ENCODE assay signal across 17 cellular contexts in the genomic region with DNA sequence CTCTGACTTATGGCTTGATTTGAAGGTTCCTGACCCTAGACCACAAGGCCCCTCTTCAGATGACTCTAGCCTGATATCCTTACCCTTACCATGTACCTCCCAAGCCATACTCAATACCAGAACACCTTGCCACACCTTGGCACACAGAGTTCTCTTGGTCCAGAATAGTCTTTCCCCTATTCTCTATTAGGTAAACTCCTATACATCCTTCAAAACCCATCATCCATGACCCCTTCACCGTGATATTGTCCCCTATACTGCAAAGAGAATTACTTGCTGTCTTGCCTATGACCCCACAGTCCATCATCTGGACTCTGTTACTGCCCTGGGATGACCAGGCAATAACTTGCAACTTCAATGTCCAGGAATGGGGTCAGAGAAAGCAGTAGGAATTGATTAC. TPM values are rescaled to one million over a fixed set of nuclear protein-coding genes. Genes with fewer than 3 reads are reported as not detected.
A peak's percentile ranks its signal among the peaks of the same experiment; 100 is the strongest.
DNase-seq lines count a peak whose midpoint lies in the region; ATAC-seq, FAIRE-seq and TF ChIP-seq lines count a peak whose summit lies in the region.
"Had no signal": no experiment of that assay in that cellular context is flagged by ENCODE, and none has a peak within 500 bp of the region (broad histone marks: within the 10 kb centered on the region; RNA-seq: fewer than 3 reads in every experiment).

No MANE protein-coding gene starts in this region.

- no peak for DNase-seq in HTR-8/SVneo (ENCODE audit: insufficient read length, low spot score)
- DNase-seq in adrenal gland: no peak
- DNase-seq in nephron progenitor cell: no peak
- no peak for DNase-seq in NCI-H510A treated with DMSO at 0.1 percent for 48 hours (lab: John Stamatoyannopoulos, UW)
- DNase-seq in sigmoid colon: no peak
- DNase-seq: Calu3; CD4-positive, alpha-beta memory T cell; COR-L47; DMS53; DMS79 treated with DMSO at 0.1 percent for 48 hours; GF-D8; GOT3 had no signal

- H3K4me3 Mint-ChIP-seq in nephron progenitor cell: no peak overlapping the region

- H3K36me3 Mint-ChIP-seq in nephron progenitor cell (ENCODE audit: low read depth): peaks cover 65% of the 10 kb centered on the region
- H3K36me3 Mint-ChIP-seq: CD4-positive, alpha-beta memory T cell had no signal

- no peaks in the 10 kb centered on the region for H3K4me1 Mint-ChIP-seq in nephron progenitor cell

- TF ChIP-seq EP300 in sigmoid colon (IDR thresholded peaks at IDR 0.05): no peak

- peak; percentile 88 for FAIRE-seq in HTR-8/SVneo (lab: Jason Lieb, UNC)
- FAIRE-seq: GM12891, GM18507, H54 had no signal

- no peak for ATAC-seq in HG02759 (IDR thresholded peaks at IDR 0.05; ENCODE audit: unreplicated experiment)

- no peaks in the 10 kb centered on the region for H3K27me3 ChIP-seq in adrenal gland
- H3K27me3 ChIP-seq in sigmoid colon: no peaks in the 10 kb centered on the region

- no peaks in the 10 kb centered on the region for H3K27me3 Mint-ChIP-seq in nephron progenitor cell (ENCODE audit: low read depth, poor library complexity)
- H3K27me3 Mint-ChIP-seq: CD4-positive, alpha-beta memory T cell had no signal

- H3K4me1 ChIP-seq in adrenal gland (replicated peaks in 1 of 2) (peaks cover 0 to 19% of the 10 kb centered on the region in 2 donors), sigmoid colon (peaks cover 0 to 5% (median 0%) of the 10 kb centered on the region in 4 donors)
- H3K4me1 ChIP-seq: HAP-1 had no signal

- intact Hi-C loops in adrenal gland (cut with DNase I): no loop called here
- intact Hi-C loops in sigmoid colon (cut with DNase I): no loop called here

- no peaks in the 10 kb centered on the region for H3K9me3 ChIP-seq in adrenal gland (replicated peaks in 1 of 3)
- H3K9me3 ChIP-seq in sigmoid colon: no peaks in the 10 kb centered on the region
- H3K9me3 ChIP-seq: HAP-1 had no signal

- H3K27ac ChIP-seq in adrenal gland: peak overlapping the region in 3 of 5 donors; percentile 36 to 78 (median 73)
- H3K27ac ChIP-seq in sigmoid colon: no peak overlapping the region

- TF ChIP-seq CTCF in adrenal gland (IDR thresholded peaks at IDR 0.05) (no peak), nephron progenitor cell (IDR thresholded peaks at IDR 0.05) (no peak), sigmoid colon (IDR thresholded peaks at IDR 0.05) (no peak)

- H3K36me3 ChIP-seq in adrenal gland (replicated peaks in 1 of 2): peaks cover 0 to 96% of the 10 kb centered on the region in 2 donors
- H3K36me3 ChIP-seq in sigmoid colon: peaks cover 44 to 94% (median 76%) of the 10 kb centered on the region in 4 donors

- TF ChIP-seq POLR2A in adrenal gland (IDR thresholded peaks at IDR 0.05) (no peak), sigmoid colon (IDR thresholded peaks at IDR 0.05) (no peak)

- H3K9me3 Mint-ChIP-seq in nephron progenitor cell: no peaks in the 10 kb centered on the region

- H3K27ac Mint-ChIP-seq in nephron progenitor cell: peak overlapping the region; percentile 9
- H3K27ac Mint-ChIP-seq: CD4-positive, alpha-beta memory T cell had no signal

- WGBS in adrenal gland, 4 donors: 93 to 98% (median 96%) methylated on average over 1 of the region's 1 CpG
- 93 to 96% methylated on average over 1 of the region's 1 CpG for WGBS in sigmoid colon, 2 donors

- H3K4me3 ChIP-seq in adrenal gland (no peak overlapping the region), sigmoid colon (no peak overlapping the region)
- H3K4me3 ChIP-seq: HAP-1 had no signal

RNA-seq across cellular contexts. Expression of gene DSN1, which starts 31.8 kb away (rescaled TPM):
- total RNA-seq in adrenal gland (10 to 100 TPM in 4 of 8 donors, 1 to 10 TPM in 4; 6.7 to 17.0 (median 11.1) TPM), sigmoid colon (1 to 10 TPM; 4.4 to 6.4 (median 5.5) TPM)
- polyA plus RNA-seq in adrenal gland (10 to 100 TPM; 18.5 to 23.5 (median 22.7) TPM), sigmoid colon (10 to 100 TPM in 2 of 3 donors, 1 to 10 TPM in 1; 7.8 to 11.7 (median 11.6) TPM)

RNA-seq across cellular contexts. Expression of gene NDRG3, which starts 59.5 kb away (rescaled TPM):
- total RNA-seq in adrenal gland (10 to 100 TPM; 29.0 to 91.4 (median 65.7) TPM), sigmoid colon (10 to 100 TPM; 28.5 to 38.9 (median 31.5) TPM)
- polyA plus RNA-seq in adrenal gland (10 to 100 TPM; 40.4 to 54.4 (median 40.8) TPM), sigmoid colon (10 to 100 TPM; 21.6 to 32.1 (median 25.9) TPM)

Comparison
In these comparisons a context has a peak if more than half of its experiments do, and no peak if none do; other contexts are left out.
1. H3K27ac ChIP-seq: peak in adrenal gland (3 of 5); none in sigmoid colon (0 of 4).